8 cellular contexts compared by ENCODE assay signal in the genomic region with DNA sequence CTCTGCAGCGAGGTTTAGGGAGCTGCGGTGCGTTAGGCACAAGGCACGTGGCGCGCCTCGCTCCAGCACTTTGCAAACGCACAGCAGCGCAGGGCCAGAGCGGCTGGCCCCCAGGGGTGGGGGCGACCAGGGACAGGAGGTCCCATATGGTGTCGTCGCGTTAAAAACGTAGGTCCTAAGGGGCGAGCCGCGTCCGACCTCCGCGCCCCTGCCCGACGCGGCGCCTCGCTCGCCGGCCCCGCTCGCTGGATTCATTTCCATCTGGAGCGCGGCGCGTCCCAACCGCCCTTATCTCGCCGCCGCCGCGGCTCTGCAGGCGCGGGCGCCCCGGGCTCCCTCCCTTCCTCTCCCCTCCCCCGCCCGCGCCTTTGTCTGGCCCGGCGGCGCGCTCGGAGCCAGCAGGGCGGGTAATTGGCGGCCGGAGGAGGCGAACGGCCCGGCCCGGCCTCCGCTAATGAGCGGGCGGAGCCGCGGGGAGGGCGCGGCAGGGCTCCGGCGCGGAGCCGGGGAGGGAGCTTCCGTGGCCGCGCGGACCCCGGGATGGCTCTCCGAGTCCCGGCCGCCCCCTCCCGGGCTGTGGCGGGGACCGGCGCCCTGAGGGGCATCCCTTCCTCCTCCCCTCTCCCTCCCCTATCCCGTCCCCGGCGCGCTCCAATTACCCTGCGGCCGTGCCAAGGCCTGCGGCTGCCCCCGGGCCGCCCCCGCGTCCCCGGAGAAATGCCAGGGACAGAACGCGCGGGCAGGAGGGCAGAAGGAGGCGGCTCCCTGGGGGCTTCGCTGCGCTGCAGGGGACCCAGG.
DNase-seq lines count a peak whose midpoint lies in the region; ATAC-seq, FAIRE-seq and TF ChIP-seq lines count a peak whose summit lies in the region.

No MANE protein-coding gene starts in this region.

- H3K27me3 ChIP-seq in MG63 (no peaks in the 10 kb centered on the region), esophagus muscularis mucosa (no peaks in the 10 kb centered on the region), mucosa of stomach (ENCODE audit: control insufficient read depth, insufficient read depth, low read length) (no peaks in the 10 kb centered on the region), tibial nerve (peaks cover 0 to 6% of the 10 kb centered on the region in 2 donors)

- no peak for ATAC-seq in GM18909 (IDR thresholded peaks at IDR 0.05; ENCODE audit: poor library complexity, unreplicated experiment)

- DNase-seq in D341Med (ENCODE audit: low spot score) (peak; percentile 84), MG63 (peak; percentile 54), esophagus muscularis mucosa (ENCODE audit: extremely low spot score) (no peak), tibial nerve (ENCODE audit: low spot score in 2 of 2) (peak; percentile 8 to 30), RCC 7860 (ENCODE audit: low spot score) (no peak)
- peak; percentile 2 for DNase-seq in activated CD4-positive, alpha-beta T cell treated with anti-CD3 and anti-CD28 coated beads, Interleukin-2, amount 50 U/mL, for 1 hour

- no peak for TF ChIP-seq EP300 in esophagus muscularis mucosa (IDR thresholded peaks at IDR 0.05)
- TF ChIP-seq EP300 in tibial nerve (IDR thresholded peaks at IDR 0.05): peak in 1 of 2 donors; percentile 28

- 13% methylated on average over 26 of the region's 100 CpGs for WGBS in esophagus muscularis mucosa
- WGBS in tibial nerve, 2 donors: 0 to 25% methylated on average over 11 to 76 of the region's 100 CpGs

- peak overlapping the region; percentile 41 for H3K9ac ChIP-seq in mucosa of stomach (ENCODE audit: low read length)

- intact Hi-C loops in esophagus muscularis mucosa (cut with DNase I): no loop called here

- H3K4me1 ChIP-seq in esophagus muscularis mucosa (peaks cover 13 to 25% (median 22%) of the 10 kb centered on the region in 4 donors), mucosa of stomach (ENCODE audit: control insufficient read depth, insufficient read depth, low read length) (no peaks in the 10 kb centered on the region), tibial nerve (peaks cover 0 to 29% (median 5%) of the 10 kb centered on the region in 4 donors)

- H3K4me3 ChIP-seq in MG63 (peak overlapping the region; percentile 38), esophagus muscularis mucosa (peak overlapping the region; percentile 55 to 64 (median 58)), mucosa of stomach (ENCODE audit: low read length) (no peak overlapping the region), tibial nerve (peak overlapping the region; percentile 22 to 53 (median 38))

- H3K9me3 ChIP-seq in MG63: no peaks in the 10 kb centered on the region
- H3K9me3 ChIP-seq in esophagus muscularis mucosa: peaks cover 0 to 14% (median 0%) of the 10 kb centered on the region in 4 donors
- H3K9me3 ChIP-seq in mucosa of stomach (ENCODE audit: control insufficient read depth, low read length): no peaks in the 10 kb centered on the region
- no peaks in the 10 kb centered on the region for H3K9me3 ChIP-seq in tibial nerve

- H3K27ac ChIP-seq in esophagus muscularis mucosa (replicated peaks in 1 of 4): peak overlapping the region; percentile 52 to 78 (median 67)
- peak overlapping the region; percentile 30 to 82 (median 71) for H3K27ac ChIP-seq in tibial nerve

- H3K36me3 ChIP-seq in MG63: no peaks in the 10 kb centered on the region
- no peaks in the 10 kb centered on the region for H3K36me3 ChIP-seq in esophagus muscularis mucosa
- no peaks in the 10 kb centered on the region for H3K36me3 ChIP-seq in mucosa of stomach (ENCODE audit: control insufficient read depth, insufficient read depth, low read length)
- H3K36me3 ChIP-seq in tibial nerve: no peaks in the 10 kb centered on the region

- FAIRE-seq in RCC 7860 (lab: Jason Lieb, UNC): no peak

- TF ChIP-seq POLR2A in esophagus muscularis mucosa (IDR thresholded peaks at IDR 0.05; ENCODE audit: low read depth) (no peak), tibial nerve (IDR thresholded peaks at IDR 0.05) (peak; percentile 16 to 54)

- TF ChIP-seq CTCF in esophagus muscularis mucosa (IDR thresholded peaks at IDR 0.05) (no peak), tibial nerve (IDR thresholded peaks at IDR 0.05) (peak in 1 of 5 experiments; percentile 19)

Comparison
In these comparisons a context has a peak if more than half of its experiments do, and no peak if none do; other contexts are left out.
1. DNase-seq: peak in D341Med (single experiment), MG63 (single experiment), activated CD4-positive, alpha-beta T cell treated with anti-CD3 and anti-CD28 coated beads, Interleukin-2, amount 50 U/mL, for 1 hour (single experiment) and tibial nerve (2 of 2); none in esophagus muscularis mucosa (single experiment) and RCC 7860 (single experiment).